17 cellular contexts compared by ENCODE assay signal in genomic region chr3:13316603-13317002, GRCh38.
DNase-seq lines count a peak whose midpoint lies in the region; ATAC-seq, FAIRE-seq and TF ChIP-seq lines count a peak whose summit lies in the region.
"Had no signal": no experiment of that assay in that cellular context is flagged by ENCODE, and none has a peak within 500 bp of the region (broad histone marks: within the 10 kb centered on the region; RNA-seq: fewer than 3 reads in every experiment).

No MANE protein-coding gene starts in this region.

- 93% methylated on average over 9 of the region's 10 CpGs for WGBS in K562 (ENCODE audit: insufficient coverage, low coverage, missing lambda C conversion rate)

- CTCF ChIA-PET in K562 (lab: Yijun Ruan, JAX; ENCODE audit: low intra/inter-chr PET ratio) = no interaction called here

- no peak for TF ChIP-seq POLR2A in K562 (conservative IDR thresholded peaks at IDR 0.05)

- no peak overlapping the region for H3K4me3 Mint-ChIP-seq in stimulated activated naive B cell treated with anti-CD40 and anti-IgM and Interleukin-4, amounts not matched to agents 10 μg/mL and 1 μg/mL and 100 μg/mL, for 72 hours

- no peaks in the 10 kb centered on the region for H3K27me3 Mint-ChIP-seq in stimulated activated naive B cell treated with anti-CD40 and anti-IgM and Interleukin-4, amounts not matched to agents 10 μg/mL and 1 μg/mL and 100 μg/mL, for 72 hours

- peaks cover 60 to 68% of the 10 kb centered on the region in 2 donors for H3K36me3 Mint-ChIP-seq in stimulated activated naive B cell treated with anti-CD40 and anti-IgM and Interleukin-4, amounts not matched to agents 10 μg/mL and 1 μg/mL and 100 μg/mL, for 72 hours

- no peak for TF ChIP-seq RAD21 in K562 (CRISPR knock-in tag; conservative IDR thresholded peaks at IDR 0.05 in 1 of 2, IDR thresholded peaks at IDR 0.05 in 1 of 2)

- no peak overlapping the region for H2AFZ ChIP-seq in K562 (ENCODE audit: low read depth, low read length)

- no peaks in the 10 kb centered on the region for H4K20me1 ChIP-seq in K562 (replicated peaks; ENCODE audit: control insufficient read depth, insufficient read depth, low read length)

- H3K27me3 ChIP-seq in K562 (ENCODE audit: control insufficient read depth in 2 of 2, insufficient read depth in 2 of 2, low read length in 2 of 2) = no peaks in the 10 kb centered on the region
- H3K27me3 ChIP-seq in layer of hippocampus (ENCODE audit: control insufficient read depth, insufficient read depth, low read length) = no peaks in the 10 kb centered on the region
- H3K27me3 ChIP-seq: BLaER1 treated with 17β-estradiol and CSF1 and Interleukin-3, amounts not matched to agents 10 nM and 100 nM; MG63 had no signal

- peaks cover 0 to 3% of the 10 kb centered on the region in 2 donors for H3K4me1 Mint-ChIP-seq in stimulated activated naive B cell treated with anti-CD40 and anti-IgM and Interleukin-4, amounts not matched to agents 10 μg/mL and 1 μg/mL and 100 μg/mL, for 72 hours

- peaks cover 76% of the 10 kb centered on the region; the same call in 2 of the 3 replicates for H3K36me3 ChIP-seq in K562 (ENCODE audit: control insufficient read depth, insufficient read depth, low read length)
- H3K36me3 ChIP-seq: MG63 had no signal

- H3K9me1 ChIP-seq in K562 (ENCODE audit: control insufficient read depth, insufficient read depth, low read length) = no peaks in the 10 kb centered on the region

- in situ Hi-C loops in K562 (cut with MboI) = no loop called here

- TF ChIP-seq EP300 in K562 (IDR thresholded peaks at IDR 0.05; ENCODE audit: low read length) = no peak

- no peak overlapping the region for H3K4me2 ChIP-seq in K562 (ENCODE audit: insufficient read depth, low read length)
- H3K4me2 ChIP-seq: BLaER1 treated with 17β-estradiol and CSF1 and Interleukin-3, amounts not matched to agents 10 nM and 100 nM; KMS-11 had no signal

- DNase-seq in C1 segment of cervical spinal cord (lab: John Stamatoyannopoulos, UW) = peak in 10 of 14 donors; percentile 11 to 49 (median 26)
- DNase-seq in K562 (ENCODE audit: extremely low read depth in 1 of 4, low spot score in 3 of 4) = no peak
- no peak for DNase-seq in stimulated activated naive B cell treated with anti-CD40 and anti-IgM and Interleukin-4, amounts not matched to agents 10 μg/mL and 1 μg/mL and 100 μg/mL, for 72 hours
- DNase-seq in NCI-H345 (lab: John Stamatoyannopoulos, UW) = no peak
- DNase-seq: ACHN, EL, MG63, NCI-H1092 treated with DMSO at 0.1 percent for 48 hours, NCI-H1694, NCI-H69, Right ventricle myocardium superior had no signal

- H3K4me3 ChIP-seq in K562 = no peak overlapping the region
- H3K4me3 ChIP-seq: BLaER1 treated with 17β-estradiol and CSF1 and Interleukin-3, amounts not matched to agents 10 nM and 100 nM; MG63 had no signal

- H3K9me3 Mint-ChIP-seq in stimulated activated naive B cell treated with anti-CD40 and anti-IgM and Interleukin-4, amounts not matched to agents 10 μg/mL and 1 μg/mL and 100 μg/mL, for 72 hours = no peaks in the 10 kb centered on the region

- H3K9ac ChIP-seq in K562 (ENCODE audit: insufficient read depth in 1 of 2, low read depth in 2 of 2, low read length in 2 of 2) = no peak overlapping the region
- H3K9ac ChIP-seq: KMS-11 had no signal

- TF ChIP-seq CTCF in K562 (IDR thresholded peaks at IDR 0.05 in 2 of 3, conservative IDR thresholded peaks at IDR 0.05 in 1 of 3; ENCODE audit: insufficient read depth in 2 of 3, low read depth in 1 of 3, low read length in 3 of 3) = no peak

- no peak for FAIRE-seq in K562 (lab: Jason Lieb, UNC)
- FAIRE-seq: H54 had no signal

- intact Hi-C loops in K562 (cut with micrococcal nuclease) = no loop called here

- no peaks in the 10 kb centered on the region for H3K9me3 ChIP-seq in K562 (replicated peaks; ENCODE audit: control insufficient read depth, insufficient read depth, low read depth, low read length)
- H3K9me3 ChIP-seq: BLaER1 treated with 17β-estradiol and CSF1 and Interleukin-3, amounts not matched to agents 10 nM and 100 nM; MG63 had no signal

- peak overlapping the region; percentile 25 for H3K27ac Mint-ChIP-seq in stimulated activated naive B cell treated with anti-CD40 and anti-IgM and Interleukin-4, amounts not matched to agents 10 μg/mL and 1 μg/mL and 100 μg/mL, for 72 hours

- H3K27ac ChIP-seq in K562 (ENCODE audit: extremely low read depth, low read depth, low read length) = no peak overlapping the region
- peak overlapping the region; percentile 58 for H3K27ac ChIP-seq in layer of hippocampus (ENCODE audit: low read depth, low read length)
- H3K27ac ChIP-seq: KMS-11 had no signal

- POLR2A ChIA-PET in K562 (lab: Yijun Ruan, JAX) = interaction anchor here (0.5 to 1.0 kb wide), 3 partner anchors 11 to 256 kb away, joined by 3 to 8 read pairs (median 4); no protein-coding TSS in a partner anchor

- BruUV-seq in K562 (replicated peaks; lab: Mats Ljungman, UMichigan) = TSS peak; percentile 66

- H3K79me2 ChIP-seq in K562 (ENCODE audit: control insufficient read depth, insufficient read depth, low read length) = no peaks in the 10 kb centered on the region

- ATAC-seq in K562 (no peak), esophagus mucosa (no peak), GM21576 (IDR thresholded peaks at IDR 0.05; ENCODE audit: unreplicated experiment) (no peak)
- no peak for ATAC-seq in stimulated activated naive B cell treated with anti-CD40 and anti-IgM and Interleukin-4, amounts not matched to agents 10 μg/mL and 1 μg/mL and 100 μg/mL, for 72 hours (replicated peaks)

- peaks cover 0 to 2% of the 10 kb centered on the region in 2 experiments; a peak in 1 of 5 replicates for H3K4me1 ChIP-seq in K562 (replicated peaks in 1 of 2; ENCODE audit: control insufficient read depth in 2 of 2, insufficient read depth in 2 of 2, low read length in 2 of 2)

TF ChIP-seq in K562, 482 proteins besides CTCF, POLR2A, EP300 and RAD21:
- no peak for TF ChIP-seq BDP1 (IDR thresholded peaks at IDR 0.05; ENCODE audit: insufficient read depth, insufficient read length)
- TF ChIP-seq MEF2A (IDR thresholded peaks at IDR 0.05; ENCODE audit: control insufficient read depth, low read depth, low read length) = no peak
- TF ChIP-seq RBM22 (IDR thresholded peaks at IDR 0.05; ENCODE audit: low read depth, low read length, poor library complexity, severe bottlenecking) = peak; percentile 38
- TF ChIP-seq STAT5B (CRISPR knock-in tag; IDR thresholded peaks at IDR 0.05) = no peak
- TF ChIP-seq TCFL5 (CRISPR knock-in tag; conservative IDR thresholded peaks at IDR 0.05) = no peak
- TF ChIP-seq RNF2 (IDR thresholded peaks at IDR 0.05) = no peak
- TF ChIP-seq CBX5 (IDR thresholded peaks at IDR 0.05; ENCODE audit: borderline replicate concordance, low read depth) = no peak
- TF ChIP-seq NFE2L1 (tag; IDR thresholded peaks at IDR 0.05; ENCODE audit: borderline replicate concordance, low read depth) = no peak
- TF ChIP-seq SAFB2 (IDR thresholded peaks at IDR 0.05; ENCODE audit: borderline replicate concordance, low read depth, low read length, severe bottlenecking) = no peak
- peak; percentile 46; the same call in 1 of the 2 replicates for TF ChIP-seq POLR2G (IDR thresholded peaks at IDR 0.05; ENCODE audit: low read depth, low read length)

Comparison
In these comparisons a context has a peak if more than half of its experiments do, and no peak if none do; other contexts are left out.
1. DNase-seq: peak in C1 segment of cervical spinal cord (10 of 14); none in K562 (0 of 4), stimulated activated naive B cell treated with anti-CD40 and anti-IgM and Interleukin-4, amounts not matched to agents 10 μg/mL and 1 μg/mL and 100 μg/mL, for 72 hours (single experiment) and NCI-H345 (single experiment).